Comparison of ENCODE assay signal across 9 cellular contexts in genomic region chr10:6543431-6544005, GRCh38. TPM values are rescaled to one million over a fixed set of nuclear protein-coding genes. Genes with fewer than 3 reads are reported as not detected.
A peak's percentile ranks its signal among the peaks of the same experiment; 100 is the strongest.
DNase-seq lines count a peak whose midpoint lies in the region; ATAC-seq and TF ChIP-seq lines count a peak whose summit lies in the region.
"Had no signal": no experiment of that assay in that cellular context is flagged by ENCODE, and none has a peak within 500 bp of the region (broad histone marks: within the 10 kb centered on the region; RNA-seq: fewer than 3 reads in every experiment).

No MANE protein-coding gene starts in this region.

- peak overlapping the region; percentile 99 for H3K27ac Mint-ChIP-seq in activated T-helper 17 cell treated with anti-CD3 and anti-CD28 coated beads, Interleukin-2, amount 50 U/mL, for 72 hours

- H3K9me3 Mint-ChIP-seq in activated T-helper 17 cell treated with anti-CD3 and anti-CD28 coated beads, Interleukin-2, amount 50 U/mL, for 72 hours: no peaks in the 10 kb centered on the region

- H3K9ac ChIP-seq in OCI-LY1 (ENCODE audit: low read length) (no peak overlapping the region), smooth muscle cell (ENCODE audit: low read depth) (no peak overlapping the region)

- peaks cover 51% of the 10 kb centered on the region for H3K4me1 Mint-ChIP-seq in activated T-helper 17 cell treated with anti-CD3 and anti-CD28 coated beads, Interleukin-2, amount 50 U/mL, for 72 hours

- no peaks in the 10 kb centered on the region for H3F3A ChIP-seq in OCI-LY1 (ENCODE audit: insufficient read depth, low read length)
- H3F3A ChIP-seq in smooth muscle cell (ENCODE audit: low read depth): no peaks in the 10 kb centered on the region

- H3K9me3 ChIP-seq in OCI-LY1 (ENCODE audit: low read length) (no peaks in the 10 kb centered on the region), spleen (no peaks in the 10 kb centered on the region), smooth muscle cell (replicated peaks; ENCODE audit: low read depth) (no peaks in the 10 kb centered on the region)

- no peak overlapping the region for H2AFZ ChIP-seq in OCI-LY1 (ENCODE audit: low read length)
- no peak overlapping the region for H2AFZ ChIP-seq in smooth muscle cell (ENCODE audit: low read depth)

- no peaks in the 10 kb centered on the region for H3K36me3 ChIP-seq in OCI-LY1 (ENCODE audit: insufficient read depth, low read length)
- H3K36me3 ChIP-seq in spleen: no peaks in the 10 kb centered on the region
- H3K36me3 ChIP-seq in smooth muscle cell (ENCODE audit: low read depth): no peaks in the 10 kb centered on the region

- H3K4me3 ChIP-seq in GM12864 (ENCODE audit: low read depth, low read length) (0 out of 2 replicates have a peak overlapping the region, but pooled peaks have one; percentile 11), OCI-LY1 (ENCODE audit: low read depth, low read length, poor library complexity, severe bottlenecking) (peak overlapping the region; percentile 12), spleen (peak overlapping the region in 2 of 8 donors; percentile 4 to 43), smooth muscle cell (no peak overlapping the region)

- ATAC-seq in activated T-helper 17 cell treated with anti-CD3 and anti-CD28 coated beads, Interleukin-2, amount 50 U/mL, for 72 hours (replicated peaks): peak; percentile 95
- ATAC-seq in GM19463 (IDR thresholded peaks at IDR 0.05; ENCODE audit: unreplicated experiment) (no peak), GM19455 (IDR thresholded peaks at IDR 0.05; ENCODE audit: unreplicated experiment) (no peak)

- no peak for DNase-seq in GM12864 (ENCODE audit: low read depth)
- no peak for DNase-seq in spleen
- DNase-seq in NCI-H187 treated with DMSO at 0.1 percent for 48 hours (lab: John Stamatoyannopoulos, UW): no peak
- DNase-seq in smooth muscle cell (lab: John Stamatoyannopoulos, UW; ENCODE audit: unreplicated experiment): no peak
- DNase-seq: SHP77 had no signal

- H3K27ac ChIP-seq in OCI-LY1 (ENCODE audit: low read depth, low read length, poor library complexity, severe bottlenecking): no peak overlapping the region
- peak overlapping the region; percentile 51 to 87 (median 68) for H3K27ac ChIP-seq in spleen
- H3K27ac ChIP-seq in smooth muscle cell (ENCODE audit: low read depth): no peak overlapping the region

- peak overlapping the region; percentile 94 for H3K4me3 Mint-ChIP-seq in activated T-helper 17 cell treated with anti-CD3 and anti-CD28 coated beads, Interleukin-2, amount 50 U/mL, for 72 hours

- H3K4me2 ChIP-seq in OCI-LY1 (ENCODE audit: low read length): no peak overlapping the region
- H3K4me2 ChIP-seq in smooth muscle cell: no peak overlapping the region

- no peak for TF ChIP-seq POLR2A in spleen (IDR thresholded peaks at IDR 0.05)

- TF ChIP-seq CTCF in GM12864 (IDR thresholded peaks at IDR 0.05; ENCODE audit: low read depth, low read length, missing control alignments) (no peak), OCI-LY1 (IDR thresholded peaks at IDR 0.05; ENCODE audit: low read length) (no peak), spleen (IDR thresholded peaks at IDR 0.05 in 8 of 11, conservative IDR thresholded peaks at IDR 0.05 in 3 of 11) (no peak), smooth muscle cell (IDR thresholded peaks at IDR 0.05; ENCODE audit: borderline replicate concordance, insufficient read depth, poor library complexity, severe bottlenecking) (no peak)

- no peaks in the 10 kb centered on the region for H3K27me3 ChIP-seq in OCI-LY1 (ENCODE audit: insufficient read depth, low read length)
- H3K27me3 ChIP-seq in spleen (replicated peaks in 1 of 7): peaks cover 0 to 5% (median 0%) of the 10 kb centered on the region in 7 donors
- H3K27me3 ChIP-seq in smooth muscle cell (ENCODE audit: low read depth): no peaks in the 10 kb centered on the region

- no peaks in the 10 kb centered on the region for H3K4me1 ChIP-seq in OCI-LY1 (ENCODE audit: insufficient read depth, low read length, severe bottlenecking)
- H3K4me1 ChIP-seq in spleen: peaks cover 0 to 43% (median 14%) of the 10 kb centered on the region in 6 donors
- peaks cover 6% of the 10 kb centered on the region for H3K4me1 ChIP-seq in smooth muscle cell (ENCODE audit: low read depth)

- H3K27me3 Mint-ChIP-seq in activated T-helper 17 cell treated with anti-CD3 and anti-CD28 coated beads, Interleukin-2, amount 50 U/mL, for 72 hours: no peaks in the 10 kb centered on the region

- no peaks in the 10 kb centered on the region for H3K9me2 ChIP-seq in OCI-LY1 (ENCODE audit: low read depth, low read length)

- H4K20me1 ChIP-seq in OCI-LY1 (ENCODE audit: insufficient read depth, low read length) (no peaks in the 10 kb centered on the region), smooth muscle cell (ENCODE audit: low read depth) (no peaks in the 10 kb centered on the region)

- intact Hi-C loops in spleen (cut with DNase I; ENCODE audit: low total_unique reads): no loop called here

- no peaks in the 10 kb centered on the region for H3K36me3 Mint-ChIP-seq in activated T-helper 17 cell treated with anti-CD3 and anti-CD28 coated beads, Interleukin-2, amount 50 U/mL, for 72 hours (ENCODE audit: low read depth)

- H3K79me2 ChIP-seq in OCI-LY1 (ENCODE audit: insufficient read depth, low read length) (no peaks in the 10 kb centered on the region), smooth muscle cell (ENCODE audit: low read depth) (no peaks in the 10 kb centered on the region)

- 18 to 31% (median 21%) methylated on average over 8 to 9 of the region's 9 CpGs for WGBS in spleen, 5 donors
- WGBS in smooth muscle cell (ENCODE audit: low lambda C conversion rate): 71% methylated on average over 9 of the region's 9 CpGs

RNA-seq across cellular contexts. Expression of gene PRKCQ, which starts 36.6 kb away (rescaled TPM):
- 10 to 100 TPM; 35.3 to 37.8 TPM for total RNA-seq in activated T-helper 17 cell treated with anti-CD3 and anti-CD28 coated beads, Interleukin-2, amount 50 U/mL, for 72 hours
- total RNA-seq in spleen (10 to 100 TPM in 2 of 7 donors, 1 to 10 TPM in 5; 5.6 to 11.8 (median 9.2) TPM), smooth muscle cell (0.09 and 0.27 TPM in 2 replicates)
- polyA plus RNA-seq in spleen (1 to 10 TPM; 2.1 to 2.5 (median 2.4) TPM), smooth muscle cell (0.38 and 0.56 TPM in 2 replicates)

Comparison
In these comparisons a context has a peak if more than half of its experiments do, and no peak if none do; other contexts are left out.
1. H3K27ac ChIP-seq: peak in spleen (8 of 8); none in OCI-LY1 (single experiment) and smooth muscle cell (single experiment).